ENCODE assay signal across 8 cellular contexts in the genomic region with DNA sequence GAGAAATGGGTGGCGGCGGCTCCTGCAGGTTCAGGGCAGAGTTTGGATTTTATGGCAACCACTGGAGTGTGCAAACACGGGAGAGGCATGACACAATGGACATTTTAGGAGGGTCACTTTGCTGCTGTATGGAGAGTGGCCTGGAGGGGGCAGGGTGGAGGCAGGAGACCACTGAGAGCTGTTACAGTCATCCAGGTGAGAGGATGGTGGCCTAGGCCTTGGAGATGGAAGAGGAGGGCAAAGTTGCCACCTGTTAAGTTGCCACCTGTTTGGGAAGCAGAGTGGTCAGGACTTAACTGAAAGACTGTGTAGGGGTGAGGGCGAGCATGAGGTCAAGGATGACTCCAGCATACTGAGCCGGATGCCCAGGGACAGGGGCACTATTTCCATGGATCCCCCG. TPM values are rescaled to one million over a fixed set of nuclear protein-coding genes. Genes with fewer than 3 reads are reported as not detected.
DNase-seq lines count a peak whose midpoint lies in the region; ATAC-seq and TF ChIP-seq lines count a peak whose summit lies in the region.

No MANE protein-coding gene starts in this region.

- peaks cover 15% of the 10 kb centered on the region for H3K4me1 Mint-ChIP-seq in glutamatergic neuron (ENCODE audit: low read depth, unreplicated experiment)
- peaks cover 45% of the 10 kb centered on the region for H3K4me1 Mint-ChIP-seq in stimulated activated memory B cell treated with anti-CD40 and anti-IgM and Interleukin-4, amounts not matched to agents 10 μg/mL and 1 μg/mL and 100 μg/mL, for 72 hours

- TF ChIP-seq CTCF in glutamatergic neuron (IDR thresholded peaks at IDR 0.05; ENCODE audit: partially characterized antibody, unreplicated experiment) = peak; percentile 63

- no peaks in the 10 kb centered on the region for H3K9me3 Mint-ChIP-seq in glutamatergic neuron (ENCODE audit: unreplicated experiment)
- H3K9me3 Mint-ChIP-seq in stimulated activated memory B cell treated with anti-CD40 and anti-IgM and Interleukin-4, amounts not matched to agents 10 μg/mL and 1 μg/mL and 100 μg/mL, for 72 hours = no peaks in the 10 kb centered on the region

- H3K36me3 Mint-ChIP-seq in glutamatergic neuron (ENCODE audit: unreplicated experiment) = no peaks in the 10 kb centered on the region
- H3K36me3 Mint-ChIP-seq in stimulated activated memory B cell treated with anti-CD40 and anti-IgM and Interleukin-4, amounts not matched to agents 10 μg/mL and 1 μg/mL and 100 μg/mL, for 72 hours = peaks cover 7% of the 10 kb centered on the region

- H3K4me3 Mint-ChIP-seq in glutamatergic neuron (ENCODE audit: unreplicated experiment) = peak overlapping the region; percentile 49
- H3K4me3 Mint-ChIP-seq in stimulated activated memory B cell treated with anti-CD40 and anti-IgM and Interleukin-4, amounts not matched to agents 10 μg/mL and 1 μg/mL and 100 μg/mL, for 72 hours = peak overlapping the region; percentile 37

- no peak for ATAC-seq in stimulated activated memory B cell treated with anti-CD40 and anti-IgM and Interleukin-4, amounts not matched to agents 10 μg/mL and 1 μg/mL and 100 μg/mL, for 72 hours

- H3K27me3 Mint-ChIP-seq in glutamatergic neuron (ENCODE audit: unreplicated experiment) = peaks cover 13% of the 10 kb centered on the region
- no peaks in the 10 kb centered on the region for H3K27me3 Mint-ChIP-seq in stimulated activated memory B cell treated with anti-CD40 and anti-IgM and Interleukin-4, amounts not matched to agents 10 μg/mL and 1 μg/mL and 100 μg/mL, for 72 hours

- DNase-seq in DMS153 treated with DMSO at 0.1 percent for 48 hours (lab: John Stamatoyannopoulos, UW; ENCODE audit: unreplicated experiment) (peak; percentile 18), DMS153 (lab: John Stamatoyannopoulos, UW) (no peak), NCI-H82 treated with DMSO at 0.1 percent for 48 hours (lab: John Stamatoyannopoulos, UW; ENCODE audit: unreplicated experiment) (peak; percentile 10), glutamatergic neuron (peak; percentile 80), NCI-H2171 (lab: John Stamatoyannopoulos, UW) (no peak), OCI-M2 (lab: John Stamatoyannopoulos, UW; ENCODE audit: unreplicated experiment) (no peak)
- DNase-seq in activated T-cell treated with anti-CD3 and anti-CD28 coated beads, Interleukin-2, amount 50 U/mL, for 48 hours = peak; percentile 76 to 78

- peak overlapping the region; percentile 77 for H3K27ac Mint-ChIP-seq in glutamatergic neuron (ENCODE audit: unreplicated experiment)
- peak overlapping the region; percentile 17 for H3K27ac Mint-ChIP-seq in stimulated activated memory B cell treated with anti-CD40 and anti-IgM and Interleukin-4, amounts not matched to agents 10 μg/mL and 1 μg/mL and 100 μg/mL, for 72 hours

RNA-seq across cellular contexts. Expression of gene RAD9A, which starts 2.3 kb away (rescaled TPM):
- total RNA-seq in glutamatergic neuron (ENCODE audit: unreplicated experiment) = 12.1 TPM

RNA-seq across cellular contexts. Expression of gene PPP1CA, which starts 12.2 kb away (rescaled TPM):
- total RNA-seq in glutamatergic neuron (ENCODE audit: unreplicated experiment) = 163 TPM

RNA-seq across cellular contexts. Expression of gene TBC1D10C, which starts 14.4 kb away (rescaled TPM):
- not detected for total RNA-seq in glutamatergic neuron (ENCODE audit: unreplicated experiment)

RNA-seq across cellular contexts. Expression of gene CLCF1, which starts 16.1 kb away (rescaled TPM):
- total RNA-seq in glutamatergic neuron (ENCODE audit: unreplicated experiment) = not detected

RNA-seq across cellular contexts. Expression of gene CARNS1, which starts 26.0 kb away (rescaled TPM):
- total RNA-seq in glutamatergic neuron (ENCODE audit: unreplicated experiment) = 0.07 TPM

Comparison
In these comparisons a context has a peak if more than half of its experiments do, and no peak if none do; other contexts are left out.
1. DNase-seq: peak in DMS153 treated with DMSO at 0.1 percent for 48 hours (single experiment), NCI-H82 treated with DMSO at 0.1 percent for 48 hours (single experiment), activated T-cell treated with anti-CD3 and anti-CD28 coated beads, Interleukin-2, amount 50 U/mL, for 48 hours (2 of 2) and glutamatergic neuron (single experiment); none in DMS153 (single experiment), NCI-H2171 (single experiment) and OCI-M2 (single experiment).